1 cellular context compared by ENCODE assay signal in genomic region chr3:158110658-158111018, GRCh38.
TF ChIP-seq lines count a peak whose summit lies in the region.

No MANE protein-coding gene starts in this region.

TF ChIP-seq in A549, 52 proteins besides CTCF, POLR2A, EP300 and RAD21 (continued from another document):
- TF ChIP-seq POLR2AphosphoS2 (conservative IDR thresholded peaks at IDR 0.05; ENCODE audit: low read length) = no peak
- TF ChIP-seq NR3C1 (IDR thresholded peaks at IDR 0.05) = no peak
- no peak for TF ChIP-seq GATA3 (IDR thresholded peaks at IDR 0.05; ENCODE audit: borderline replicate concordance)
- TF ChIP-seq RARB (CRISPR knock-in tag; IDR thresholded peaks at IDR 0.05) = no peak
- TF ChIP-seq NFE2L2 (conservative IDR thresholded peaks at IDR 0.05; ENCODE audit: low read length) = no peak
- no peak for TF ChIP-seq MAFK (IDR thresholded peaks at IDR 0.05; ENCODE audit: partially characterized antibody)
